8 cellular contexts compared by ENCODE assay signal in genomic region chr16:20865420-20866126, GRCh38.
DNase-seq lines count a peak whose midpoint lies in the region; ATAC-seq and TF ChIP-seq lines count a peak whose summit lies in the region.

No MANE protein-coding gene starts in this region.

- peaks cover 7% of the 10 kb centered on the region for H3K36me3 Mint-ChIP-seq in activated naive CD8-positive, alpha-beta T cell treated with anti-CD3 and anti-CD28 coated beads, Interleukin-2, amount 50 U/mL, for 24 hours (ENCODE audit: low read depth)
- peaks cover 38% of the 10 kb centered on the region for H3K36me3 Mint-ChIP-seq in nephron progenitor cell (ENCODE audit: low read depth)

- H3K4me1 Mint-ChIP-seq in activated naive CD8-positive, alpha-beta T cell treated with anti-CD3 and anti-CD28 coated beads, Interleukin-2, amount 50 U/mL, for 24 hours = peaks cover 29% of the 10 kb centered on the region
- H3K4me1 Mint-ChIP-seq in nephron progenitor cell = peaks cover 26% of the 10 kb centered on the region

- DNase-seq in GM13976 (ENCODE audit: low spot score) = peak; percentile 73
- DNase-seq in activated naive CD8-positive, alpha-beta T cell treated with anti-CD3 and anti-CD28 coated beads, Interleukin-2, amount 50 U/mL, for 24 hours = no peak
- no peak for DNase-seq in nephron progenitor cell
- no peak for DNase-seq in cerebellar cortex (ENCODE audit: low spot score)
- DNase-seq in GDM1 (lab: John Stamatoyannopoulos, UW) = no peak
- DNase-seq in HuH-7 (ENCODE audit: low spot score) = no peak

- no peaks in the 10 kb centered on the region for H3K9me3 Mint-ChIP-seq in activated naive CD8-positive, alpha-beta T cell treated with anti-CD3 and anti-CD28 coated beads, Interleukin-2, amount 50 U/mL, for 24 hours
- peaks cover 10% of the 10 kb centered on the region for H3K9me3 Mint-ChIP-seq in nephron progenitor cell

- H3K27ac Mint-ChIP-seq in activated naive CD8-positive, alpha-beta T cell treated with anti-CD3 and anti-CD28 coated beads, Interleukin-2, amount 50 U/mL, for 24 hours = peak overlapping the region; percentile 43
- H3K27ac Mint-ChIP-seq in nephron progenitor cell = peak overlapping the region; percentile 84

- H3K27me3 Mint-ChIP-seq in activated naive CD8-positive, alpha-beta T cell treated with anti-CD3 and anti-CD28 coated beads, Interleukin-2, amount 50 U/mL, for 24 hours = no peaks in the 10 kb centered on the region
- H3K27me3 Mint-ChIP-seq in nephron progenitor cell (ENCODE audit: low read depth, poor library complexity) = no peaks in the 10 kb centered on the region

- ATAC-seq in HG02623 (IDR thresholded peaks at IDR 0.05; ENCODE audit: unreplicated experiment) (peak; percentile 47), GM19328 (IDR thresholded peaks at IDR 0.05; ENCODE audit: unreplicated experiment) (no peak)
- peak; percentile 43 for ATAC-seq in activated naive CD8-positive, alpha-beta T cell treated with anti-CD3 and anti-CD28 coated beads, Interleukin-2, amount 50 U/mL, for 24 hours

- in situ Hi-C loops in GM13976 (cut with MboI; ENCODE audit: low sequenced_read_pairs, unreplicated experiment) = no loop called here

- H3K4me3 Mint-ChIP-seq in activated naive CD8-positive, alpha-beta T cell treated with anti-CD3 and anti-CD28 coated beads, Interleukin-2, amount 50 U/mL, for 24 hours = no peak overlapping the region
- H3K4me3 Mint-ChIP-seq in nephron progenitor cell = no peak overlapping the region

- TF ChIP-seq CTCF in GM13976 (IDR thresholded peaks at IDR 0.05; ENCODE audit: borderline replicate concordance, control extremely low read depth, extremely low read depth, insufficient read depth, missing control alignments) = no peak
- TF ChIP-seq CTCF in nephron progenitor cell (IDR thresholded peaks at IDR 0.05) = no peak
